6 cellular contexts compared by ENCODE assay signal in the genomic region with DNA sequence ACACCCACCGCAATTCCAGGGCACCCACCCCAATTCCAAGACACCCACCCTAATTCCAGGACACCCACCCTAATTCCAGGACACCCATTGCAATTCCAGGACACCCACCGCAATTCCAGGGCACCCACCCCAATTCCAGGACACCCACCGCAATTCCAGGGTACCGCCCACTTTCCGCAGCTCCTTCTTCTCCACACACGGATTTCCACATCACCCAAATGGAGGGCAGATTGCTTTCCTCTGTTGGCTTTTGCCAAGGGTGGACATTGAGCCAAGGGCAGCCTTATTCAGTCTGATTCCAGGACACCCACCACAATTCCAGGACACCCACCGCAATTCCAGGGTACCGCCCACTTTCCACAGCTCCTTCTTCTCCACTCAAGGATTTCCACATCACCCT. TPM values are rescaled to one million over a fixed set of nuclear protein-coding genes. Genes with fewer than 3 reads are reported as not detected.
"Had no signal": no experiment of that assay in that cellular context is flagged by ENCODE, and none has a peak within 500 bp of the region (broad histone marks: within the 10 kb centered on the region; RNA-seq: fewer than 3 reads in every experiment).

No MANE protein-coding gene starts in this region.

RNA-seq across cellular contexts. Expression of a gene that starts 25.6 kb away (rescaled TPM):
- total RNA-seq: naive thymus-derived CD8-positive, alpha-beta T cell; natural killer cell; natural killer cell treated with Interleukin-12 subunit alpha and Interleukin-12 subunit beta and Interleukin-15 and Interleukin-18, amount 100 ng/mL, for 72 hours; neural crest cell; skeletal muscle tissue had no signal
- polyA plus RNA-seq: naive thymus-derived CD8-positive, alpha-beta T cell; neural cell had no signal

RNA-seq across cellular contexts. Expression of a gene that starts 56.6 kb away (rescaled TPM):
- total RNA-seq: naive thymus-derived CD8-positive, alpha-beta T cell; natural killer cell; natural killer cell treated with Interleukin-12 subunit alpha and Interleukin-12 subunit beta and Interleukin-15 and Interleukin-18, amount 100 ng/mL, for 72 hours had no signal
- polyA plus RNA-seq: naive thymus-derived CD8-positive, alpha-beta T cell; neural cell had no signal
